13 cellular contexts compared by ENCODE assay signal in the genomic region with DNA sequence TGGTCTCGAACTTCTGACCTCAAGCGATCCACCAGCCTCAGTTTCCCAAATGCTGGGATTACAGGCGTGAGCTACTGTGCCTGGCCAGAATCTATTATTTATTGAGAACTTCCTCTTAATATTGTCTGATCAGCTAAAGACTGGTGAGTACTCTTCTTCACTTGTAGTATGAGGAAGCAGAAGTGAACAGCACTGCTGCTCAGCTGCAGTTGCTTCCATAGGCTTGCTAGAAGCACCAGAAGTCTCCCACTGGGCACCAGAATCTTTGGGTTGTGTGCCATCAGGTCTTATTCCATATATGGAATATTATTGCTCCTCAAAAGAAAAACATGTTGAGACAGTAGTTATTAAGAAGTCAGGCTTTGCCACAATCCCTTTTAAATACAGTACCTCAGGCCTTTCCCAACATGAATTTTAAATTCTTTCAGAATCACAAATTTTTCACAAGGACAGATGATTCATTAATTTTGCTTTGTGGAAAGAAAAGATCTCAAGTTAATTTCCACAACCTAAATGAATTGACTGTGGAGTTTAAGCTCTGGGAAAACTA. TPM values are rescaled to one million over a fixed set of nuclear protein-coding genes. Genes with fewer than 3 reads are reported as not detected.
DNase-seq lines count a peak whose midpoint lies in the region; ATAC-seq and TF ChIP-seq lines count a peak whose summit lies in the region.
"Had no signal": no experiment of that assay in that cellular context is flagged by ENCODE, and none has a peak within 500 bp of the region (broad histone marks: within the 10 kb centered on the region; RNA-seq: fewer than 3 reads in every experiment).

No MANE protein-coding gene starts in this region.

- H3K9me2 ChIP-seq in SK-N-SH: no peaks in the 10 kb centered on the region

- no peak overlapping the region for H3K9ac ChIP-seq in SK-N-SH

- no peak overlapping the region for H3K4me3 ChIP-seq in SK-N-SH (ENCODE audit: low read depth in 2 of 2, low read length in 1 of 2)
- H3K4me3 ChIP-seq in stomach: no peak overlapping the region
- H3K4me3 ChIP-seq: colonic mucosa, uterus had no signal

- peaks cover 12% of the 10 kb centered on the region for H3K4me1 Mint-ChIP-seq in activated naive CD4-positive, alpha-beta T cell treated with anti-CD3 and anti-CD28 coated beads, Interleukin-2, amount 10 ng/mL, durations not matched to agents 7 days and 5 days
- H3K4me1 Mint-ChIP-seq in dendritic cell treated with granulocyte-macrophage colony-stimulating factor and Interleukin-4, amounts not matched to agents 40 ng/mL and 50 ng/mL, for 4 days (ENCODE audit: low read depth): peaks cover 22% of the 10 kb centered on the region

- H3K36me3 ChIP-seq in SK-N-SH (replicated peaks in 1 of 2; ENCODE audit: control insufficient read depth in 1 of 2, insufficient read depth in 2 of 2, low read length in 1 of 2) (no peaks in the 10 kb centered on the region), stomach (no peaks in the 10 kb centered on the region)
- H3K36me3 ChIP-seq: colonic mucosa, uterus had no signal

- H4K20me1 ChIP-seq in SK-N-SH (ENCODE audit: insufficient read depth): peaks cover 16% of the 10 kb centered on the region; the same call in 1 of the 2 replicates

- TF ChIP-seq EP300 in SK-N-SH (IDR thresholded peaks at IDR 0.05; ENCODE audit: borderline replicate concordance in 1 of 2, low read depth in 1 of 2, low read length in 1 of 2): no peak
- no peak for TF ChIP-seq EP300 in stomach (IDR thresholded peaks at IDR 0.05)

- no peak for TF ChIP-seq POLR2A in stomach (IDR thresholded peaks at IDR 0.05)

- H3K36me3 Mint-ChIP-seq in activated naive CD4-positive, alpha-beta T cell treated with anti-CD3 and anti-CD28 coated beads, Interleukin-2, amount 10 ng/mL, durations not matched to agents 7 days and 5 days: no peaks in the 10 kb centered on the region
- H3K36me3 Mint-ChIP-seq in activated naive CD4-positive, alpha-beta T cell treated with anti-CD3 and anti-CD28 coated beads, Interleukin-2, amount 50 U/mL, for 72 hours: no peaks in the 10 kb centered on the region
- no peaks in the 10 kb centered on the region for H3K36me3 Mint-ChIP-seq in dendritic cell treated with granulocyte-macrophage colony-stimulating factor and Interleukin-4, amounts not matched to agents 40 ng/mL and 50 ng/mL, for 4 days (ENCODE audit: low read depth)

- POLR2A ChIA-PET in SK-N-SH (lab: Yijun Ruan, JAX): no interaction called here

- WGBS in SK-N-SH (ENCODE audit: low lambda C conversion rate): 96% methylated on average over 3 of the region's 3 CpGs
- WGBS in stomach, 5 donors: 90 to 100% (median 94%) methylated on average over 3 of the region's 3 CpGs

- peaks cover 0 to 12% of the 10 kb centered on the region in 2 experiments; a peak in 2 of 4 replicates for H3K4me1 ChIP-seq in SK-N-SH (ENCODE audit: control insufficient read depth in 1 of 2, insufficient read depth in 2 of 2, low read depth in 1 of 2, low read length in 1 of 2)
- peaks cover 13 to 48% (median 32%) of the 10 kb centered on the region in 4 donors for H3K4me1 ChIP-seq in stomach
- H3K4me1 ChIP-seq: colonic mucosa, uterus had no signal

- H2AFZ ChIP-seq in SK-N-SH (ENCODE audit: low read depth): no peak overlapping the region

- no peaks in the 10 kb centered on the region for H3K9me3 ChIP-seq in SK-N-SH
- no peaks in the 10 kb centered on the region for H3K9me3 ChIP-seq in stomach
- H3K9me3 ChIP-seq: colonic mucosa, uterus had no signal

- no peak overlapping the region for H3K4me3 Mint-ChIP-seq in activated naive CD4-positive, alpha-beta T cell treated with anti-CD3 and anti-CD28 coated beads, Interleukin-2, amount 10 ng/mL, durations not matched to agents 7 days and 5 days
- no peak overlapping the region for H3K4me3 Mint-ChIP-seq in dendritic cell treated with granulocyte-macrophage colony-stimulating factor and Interleukin-4, amounts not matched to agents 40 ng/mL and 50 ng/mL, for 4 days
- H3K4me3 Mint-ChIP-seq: naive thymus-derived CD4-positive, alpha-beta T cell had no signal

- DNase-seq in activated naive CD4-positive, alpha-beta T cell treated with anti-CD3 and anti-CD28 coated beads, Interleukin-2, amount 10 ng/mL, durations not matched to agents 7 days and 5 days: no peak
- DNase-seq in activated naive CD4-positive, alpha-beta T cell treated with anti-CD3 and anti-CD28 coated beads, Interleukin-2, amount 50 U/mL, for 72 hours (ENCODE audit: low spot score in 2 of 2): no peak
- DNase-seq in SK-N-SH (no peak), stomach (no peak), H4 (ENCODE audit: low spot score) (no peak), DMS153 treated with DMSO at 0.1 percent for 48 hours (lab: John Stamatoyannopoulos, UW; ENCODE audit: unreplicated experiment) (no peak)
- no peak for DNase-seq in stimulated activated CD4-positive, alpha-beta T cell treated with anti-CD3 and anti-CD28 coated beads, Interleukin-4, amount 100 ng/mL, for 4 hours
- DNase-seq: activated effector memory CD4-positive, alpha-beta T cell treated with anti-CD3 and anti-CD28 coated beads, Interleukin-2, amount 50 U/mL, for 16 hours; colonic mucosa; naive thymus-derived CD4-positive, alpha-beta T cell; uterus had no signal

- H3K4me2 ChIP-seq in SK-N-SH: peak overlapping the region; percentile 5; the same call in 1 of the 2 replicates

- CTCF ChIA-PET in activated naive CD4-positive, alpha-beta T cell treated with anti-CD3 and anti-CD28 coated beads, Interleukin-2, amount 10 ng/mL, durations not matched to agents 7 days and 5 days (lab: Charles Lee): interaction anchor here (0.6 kb wide), 1 partner anchor 123 kb away, joined by 4 read pairs; no protein-coding TSS in a partner anchor
- CTCF ChIA-PET in SK-N-SH (lab: Yijun Ruan, JAX): interaction anchor here (0.7 kb wide), 1 partner anchor 25 kb away, joined by 3 read pairs; no protein-coding TSS in a partner anchor

- intact Hi-C loops in dendritic cell treated with granulocyte-macrophage colony-stimulating factor and Interleukin-4, amounts not matched to agents 40 ng/mL and 50 ng/mL, for 4 days (cut with micrococcal nuclease): no loop called here
- intact Hi-C loops in stomach (cut with DNase I; ENCODE audit: low total_unique reads): no loop called here

- H3F3A ChIP-seq in SK-N-SH (replicated peaks; ENCODE audit: insufficient read depth): peaks cover 26% of the 10 kb centered on the region

- no peaks in the 10 kb centered on the region for H3K27me3 Mint-ChIP-seq in activated naive CD4-positive, alpha-beta T cell treated with anti-CD3 and anti-CD28 coated beads, Interleukin-2, amount 10 ng/mL, durations not matched to agents 7 days and 5 days
- H3K27me3 Mint-ChIP-seq in dendritic cell treated with granulocyte-macrophage colony-stimulating factor and Interleukin-4, amounts not matched to agents 40 ng/mL and 50 ng/mL, for 4 days: no peaks in the 10 kb centered on the region
- H3K27me3 Mint-ChIP-seq: naive thymus-derived CD4-positive, alpha-beta T cell had no signal

- no peak for TF ChIP-seq RAD21 in SK-N-SH (IDR thresholded peaks at IDR 0.05; ENCODE audit: low read length)

- H3K27ac ChIP-seq in SK-N-SH (ENCODE audit: low read depth in 2 of 2, low read length in 1 of 2): peak overlapping the region in 1 of 2 experiments; percentile 49; a peak in 1 of 4 replicates
- peak overlapping the region in 3 of 5 donors; percentile 26 to 61 (median 45) for H3K27ac ChIP-seq in stomach
- H3K27ac ChIP-seq: colonic mucosa, foreskin keratinocyte had no signal

- peaks cover 91% of the 10 kb centered on the region for H3K79me2 ChIP-seq in SK-N-SH (ENCODE audit: insufficient read depth)

- no peak for ATAC-seq in activated naive CD4-positive, alpha-beta T cell treated with anti-CD3 and anti-CD28 coated beads, Interleukin-2, amount 50 U/mL, for 72 hours
- ATAC-seq: foreskin keratinocyte; naive thymus-derived CD4-positive, alpha-beta T cell had no signal

- no peaks in the 10 kb centered on the region for H3K27me3 ChIP-seq in SK-N-SH (ENCODE audit: insufficient read depth)
- H3K27me3 ChIP-seq in stomach: no peaks in the 10 kb centered on the region
- H3K27me3 ChIP-seq: colonic mucosa, foreskin keratinocyte, uterus had no signal

- H3K9me3 Mint-ChIP-seq in activated naive CD4-positive, alpha-beta T cell treated with anti-CD3 and anti-CD28 coated beads, Interleukin-2, amount 10 ng/mL, durations not matched to agents 7 days and 5 days: no peaks in the 10 kb centered on the region
- H3K9me3 Mint-ChIP-seq in activated naive CD4-positive, alpha-beta T cell treated with anti-CD3 and anti-CD28 coated beads, Interleukin-2, amount 50 U/mL, for 72 hours: no peaks in the 10 kb centered on the region
- no peaks in the 10 kb centered on the region for H3K9me3 Mint-ChIP-seq in dendritic cell treated with granulocyte-macrophage colony-stimulating factor and Interleukin-4, amounts not matched to agents 40 ng/mL and 50 ng/mL, for 4 days
- H3K9me3 Mint-ChIP-seq: naive thymus-derived CD4-positive, alpha-beta T cell had no signal

- H3K27ac Mint-ChIP-seq in activated naive CD4-positive, alpha-beta T cell treated with anti-CD3 and anti-CD28 coated beads, Interleukin-2, amount 10 ng/mL, durations not matched to agents 7 days and 5 days: peak overlapping the region; percentile 62
- peak overlapping the region in 1 of 2 donors; percentile 39 for H3K27ac Mint-ChIP-seq in activated naive CD4-positive, alpha-beta T cell treated with anti-CD3 and anti-CD28 coated beads, Interleukin-2, amount 50 U/mL, for 72 hours
- H3K27ac Mint-ChIP-seq in dendritic cell treated with granulocyte-macrophage colony-stimulating factor and Interleukin-4, amounts not matched to agents 40 ng/mL and 50 ng/mL, for 4 days: peak overlapping the region; percentile 48
- H3K27ac Mint-ChIP-seq: naive thymus-derived CD4-positive, alpha-beta T cell had no signal

- TF ChIP-seq CTCF in SK-N-SH (IDR thresholded peaks at IDR 0.05) (no peak), stomach (IDR thresholded peaks at IDR 0.05) (no peak)

TF ChIP-seq in SK-N-SH, 30 proteins besides CTCF, POLR2A, EP300 and RAD21 (continues in another document):
- TF ChIP-seq GATA2 (CRISPR knock-in tag; IDR thresholded peaks at IDR 0.05): no peak
- TF ChIP-seq CHD2 (IDR thresholded peaks at IDR 0.05; ENCODE audit: low read length, partially characterized antibody): no peak

RNA-seq across cellular contexts. Expression of a gene that starts 17.2 kb away (rescaled TPM):
- total RNA-seq in activated naive CD4-positive, alpha-beta T cell treated with anti-CD3 and anti-CD28 coated beads, Interleukin-2, amount 50 U/mL, for 72 hours: 10 to 100 TPM; 12.7 to 21.2 TPM
- polyA plus RNA-seq in SK-N-SH (2012; rRNA removed) (13.0 and 14.4 TPM in 2 replicates), stomach (1 to 10 TPM; 4.0 to 6.4 (median 4.2) TPM)
- 10.2 and 11.4 TPM in 2 replicates for polyA plus RNA-seq in SK-N-SH (2012; cell fraction: cytosol; rRNA removed)
- 11.8 and 24.0 TPM in 2 replicates for polyA plus RNA-seq in SK-N-SH (2012; cell fraction: nucleus; rRNA removed)
- 10 to 100 TPM; 11.6 to 74.4 (median 45.5) TPM for total RNA-seq in stomach
- 15.1 and 22.4 TPM in 2 replicates for total RNA-seq in H4 (2014; rRNA removed; shearing (Covaris generic))
